Comparison of ENCODE assay signal across 1 cellular context in genomic region chr4:24764305-24764704, GRCh38.
TF ChIP-seq lines count a peak whose summit lies in the region.

No MANE protein-coding gene starts in this region.

TF ChIP-seq in WTC11, 78 proteins besides CTCF, POLR2A, EP300 and RAD21 (continued from another document):
- no peak for TF ChIP-seq ZSCAN18 (CRISPR knock-in tag; IDR thresholded peaks at IDR 0.05)
- no peak for TF ChIP-seq ZNF425 (CRISPR knock-in tag; conservative IDR thresholded peaks at IDR 0.05)
- no peak for TF ChIP-seq FOXJ3 (CRISPR knock-in tag; IDR thresholded peaks at IDR 0.05; ENCODE audit: borderline replicate concordance)
- TF ChIP-seq IRF2 (CRISPR knock-in tag; IDR thresholded peaks at IDR 0.05; ENCODE audit: borderline replicate concordance, low read depth), result no peak
- no peak for TF ChIP-seq FOXK1 (CRISPR knock-in tag; IDR thresholded peaks at IDR 0.05)
- TF ChIP-seq, protein P1, sequence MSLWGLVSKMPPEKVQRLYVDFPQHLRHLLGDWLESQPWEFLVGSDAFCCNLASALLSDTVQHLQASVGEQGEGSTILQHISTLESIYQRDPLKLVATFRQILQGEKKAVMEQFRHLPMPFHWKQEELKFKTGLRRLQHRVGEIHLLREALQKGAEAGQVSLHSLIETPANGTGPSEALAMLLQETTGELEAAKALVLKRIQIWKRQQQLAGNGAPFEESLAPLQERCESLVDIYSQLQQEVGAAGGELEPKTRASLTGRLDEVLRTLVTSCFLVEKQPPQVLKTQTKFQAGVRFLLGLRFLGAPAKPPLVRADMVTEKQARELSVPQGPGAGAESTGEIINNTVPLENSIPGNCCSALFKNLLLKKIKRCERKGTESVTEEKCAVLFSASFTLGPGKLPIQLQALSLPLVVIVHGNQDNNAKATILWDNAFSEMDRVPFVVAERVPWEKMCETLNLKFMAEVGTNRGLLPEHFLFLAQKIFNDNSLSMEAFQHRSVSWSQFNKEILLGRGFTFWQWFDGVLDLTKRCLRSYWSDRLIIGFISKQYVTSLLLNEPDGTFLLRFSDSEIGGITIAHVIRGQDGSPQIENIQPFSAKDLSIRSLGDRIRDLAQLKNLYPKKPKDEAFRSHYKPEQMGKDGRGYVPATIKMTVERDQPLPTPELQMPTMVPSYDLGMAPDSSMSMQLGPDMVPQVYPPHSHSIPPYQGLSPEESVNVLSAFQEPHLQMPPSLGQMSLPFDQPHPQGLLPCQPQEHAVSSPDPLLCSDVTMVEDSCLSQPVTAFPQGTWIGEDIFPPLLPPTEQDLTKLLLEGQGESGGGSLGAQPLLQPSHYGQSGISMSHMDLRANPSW (CRISPR knock-in tag; conservative IDR thresholded peaks at IDR 0.05; ENCODE audit: low read depth), result no peak
- no peak for TF ChIP-seq GABPB1 (CRISPR knock-in tag; IDR thresholded peaks at IDR 0.05)
- no peak for TF ChIP-seq ZNF121 (CRISPR knock-in tag; IDR thresholded peaks at IDR 0.05)
- TF ChIP-seq, protein P2, sequence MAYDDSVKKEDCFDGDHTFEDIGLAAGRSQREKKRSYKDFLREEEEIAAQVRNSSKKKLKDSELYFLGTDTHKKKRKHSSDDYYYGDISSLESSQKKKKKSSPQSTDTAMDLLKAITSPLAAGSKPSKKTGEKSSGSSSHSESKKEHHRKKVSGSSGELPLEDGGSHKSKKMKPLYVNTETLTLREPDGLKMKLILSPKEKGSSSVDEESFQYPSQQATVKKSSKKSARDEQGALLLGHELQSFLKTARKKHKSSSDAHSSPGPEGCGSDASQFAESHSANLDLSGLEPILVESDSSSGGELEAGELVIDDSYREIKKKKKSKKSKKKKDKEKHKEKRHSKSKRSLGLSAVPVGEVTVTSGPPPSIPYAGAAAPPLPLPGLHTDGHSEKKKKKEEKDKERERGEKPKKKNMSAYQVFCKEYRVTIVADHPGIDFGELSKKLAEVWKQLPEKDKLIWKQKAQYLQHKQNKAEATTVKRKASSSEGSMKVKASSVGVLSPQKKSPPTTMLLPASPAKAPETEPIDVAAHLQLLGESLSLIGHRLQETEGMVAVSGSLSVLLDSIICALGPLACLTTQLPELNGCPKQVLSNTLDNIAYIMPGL (CRISPR knock-in tag; IDR thresholded peaks at IDR 0.05), result no peak
- TF ChIP-seq, protein P3, sequence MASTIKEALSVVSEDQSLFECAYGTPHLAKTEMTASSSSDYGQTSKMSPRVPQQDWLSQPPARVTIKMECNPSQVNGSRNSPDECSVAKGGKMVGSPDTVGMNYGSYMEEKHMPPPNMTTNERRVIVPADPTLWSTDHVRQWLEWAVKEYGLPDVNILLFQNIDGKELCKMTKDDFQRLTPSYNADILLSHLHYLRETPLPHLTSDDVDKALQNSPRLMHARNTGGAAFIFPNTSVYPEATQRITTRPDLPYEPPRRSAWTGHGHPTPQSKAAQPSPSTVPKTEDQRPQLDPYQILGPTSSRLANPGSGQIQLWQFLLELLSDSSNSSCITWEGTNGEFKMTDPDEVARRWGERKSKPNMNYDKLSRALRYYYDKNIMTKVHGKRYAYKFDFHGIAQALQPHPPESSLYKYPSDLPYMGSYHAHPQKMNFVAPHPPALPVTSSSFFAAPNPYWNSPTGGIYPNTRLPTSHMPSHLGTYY (CRISPR knock-in tag; IDR thresholded peaks at IDR 0.05), result no peak
- TF ChIP-seq NFYB (CRISPR knock-in tag; conservative IDR thresholded peaks at IDR 0.05; ENCODE audit: low read depth), result no peak
- TF ChIP-seq ZNF138 (CRISPR knock-in tag; conservative IDR thresholded peaks at IDR 0.05), result no peak
- TF ChIP-seq ZNF416 (CRISPR knock-in tag; IDR thresholded peaks at IDR 0.05), result no peak
- TF ChIP-seq SMAD3 (CRISPR knock-in tag; IDR thresholded peaks at IDR 0.05; ENCODE audit: borderline replicate concordance), result no peak
- TF ChIP-seq EMX1 (CRISPR knock-in tag; IDR thresholded peaks at IDR 0.05), result no peak
- TF ChIP-seq MAX (CRISPR knock-in tag; IDR thresholded peaks at IDR 0.05), result no peak
- TF ChIP-seq ZNF423 (CRISPR knock-in tag; IDR thresholded peaks at IDR 0.05), result no peak
- no peak for TF ChIP-seq ZNF671 (CRISPR knock-in tag; IDR thresholded peaks at IDR 0.05)
TF ChIP-seq in WTC11: peak in this region for 0.
